Comparison of ENCODE assay signal across 8 cellular contexts in the genomic region with DNA sequence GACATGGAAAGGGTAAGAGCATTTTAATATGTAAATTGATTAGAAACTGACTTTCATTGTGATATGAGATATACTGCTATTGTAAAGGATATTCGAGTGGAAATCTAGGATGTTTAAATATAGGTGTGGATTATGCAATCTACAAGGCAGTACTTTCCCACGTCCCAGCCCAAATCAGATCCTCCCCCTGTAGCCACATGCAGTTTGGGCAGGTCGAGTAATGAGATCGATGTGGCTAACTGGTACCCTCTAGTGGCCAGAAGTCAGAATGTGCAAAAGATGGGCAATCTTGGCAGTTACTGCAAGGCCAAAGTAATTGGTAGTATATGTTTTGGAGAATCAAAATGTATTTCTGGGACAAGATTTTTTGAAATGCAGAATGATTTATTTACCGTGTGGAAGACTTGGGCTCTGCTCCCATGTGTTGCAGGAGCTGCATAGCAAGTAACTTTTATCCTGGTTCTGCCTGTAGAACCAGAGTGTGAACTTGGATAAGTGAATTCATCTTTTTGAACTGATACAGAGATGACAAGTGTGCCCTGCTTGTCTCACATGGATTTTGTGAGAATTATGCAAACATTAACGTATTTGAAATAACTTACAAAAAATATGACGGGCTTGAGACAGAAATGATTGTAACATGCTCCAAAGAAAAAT.
A peak's percentile ranks its signal among the peaks of the same experiment; 100 is the strongest.
DNase-seq lines count a peak whose midpoint lies in the region; ATAC-seq and TF ChIP-seq lines count a peak whose summit lies in the region.

No MANE protein-coding gene starts in this region.

- H3K27me3 Mint-ChIP-seq in activated T-cell treated with anti-CD3 and anti-CD28 coated beads, Interleukin-2, amount 50 U/mL, for 72 hours (ENCODE audit: low read depth) = peaks cover 19% of the 10 kb centered on the region

- H3K27ac Mint-ChIP-seq in activated T-cell treated with anti-CD3 and anti-CD28 coated beads, Interleukin-2, amount 50 U/mL, for 72 hours = no peak overlapping the region

- TF ChIP-seq CTCF in foreskin keratinocyte (conservative IDR thresholded peaks at IDR 0.05) (peak; percentile 89), uterus (IDR thresholded peaks at IDR 0.05) (peak; percentile 57 to 73 (median 68))

- H3K36me3 Mint-ChIP-seq in activated T-cell treated with anti-CD3 and anti-CD28 coated beads, Interleukin-2, amount 50 U/mL, for 72 hours (ENCODE audit: insufficient read depth in 2 of 2) = no peaks in the 10 kb centered on the region

- ATAC-seq in HG03103 (IDR thresholded peaks at IDR 0.05; ENCODE audit: low read depth, unreplicated experiment) (peak; percentile 54), foreskin keratinocyte (peak; percentile 80)
- ATAC-seq in activated T-cell treated with anti-CD3 and anti-CD28 coated beads, Interleukin-2, amount 50 U/mL, for 72 hours (replicated peaks in 1 of 2) = peak; percentile 47 to 58

- H3K27ac ChIP-seq in foreskin keratinocyte = no peak overlapping the region
- H3K27ac ChIP-seq in uterus = no peak overlapping the region

- no peak overlapping the region for H3K4me3 ChIP-seq in uterus

- no peak overlapping the region for H3K4me3 Mint-ChIP-seq in activated T-cell treated with anti-CD3 and anti-CD28 coated beads, Interleukin-2, amount 50 U/mL, for 72 hours

- H3K4me1 ChIP-seq in foreskin keratinocyte (no peaks in the 10 kb centered on the region), uterus (no peaks in the 10 kb centered on the region)

- DNase-seq in activated gamma-delta T cell treated with Interleukin-2 at 50 U/mL for 16 hours = peak; percentile 25
- DNase-seq in activated gamma-delta T cell (lab: John Stamatoyannopoulos, UW) = no peak
- peak; percentile 48 for DNase-seq in NCI-H82 treated with DMSO at 0.1 percent for 48 hours (lab: John Stamatoyannopoulos, UW; ENCODE audit: unreplicated experiment)
- peak; percentile 34 to 51 for DNase-seq in activated T-cell treated with anti-CD3 and anti-CD28 coated beads, Interleukin-2, amount 50 U/mL, for 72 hours
- DNase-seq in foreskin keratinocyte = peak; percentile 43 to 61
- peak; percentile 32 for DNase-seq in non-pigmented ciliary epithelial cell (ENCODE audit: low read depth)
- peak; percentile 32 to 36 for DNase-seq in uterus

- no peaks in the 10 kb centered on the region for H3K9me3 ChIP-seq in uterus

- H3K4me1 Mint-ChIP-seq in activated T-cell treated with anti-CD3 and anti-CD28 coated beads, Interleukin-2, amount 50 U/mL, for 72 hours (ENCODE audit: low read depth) = no peaks in the 10 kb centered on the region

- H3K9me3 Mint-ChIP-seq in activated T-cell treated with anti-CD3 and anti-CD28 coated beads, Interleukin-2, amount 50 U/mL, for 72 hours = no peaks in the 10 kb centered on the region

- H3K36me3 ChIP-seq in uterus = no peaks in the 10 kb centered on the region

- intact Hi-C loops in uterus (cut with DNase I; ENCODE audit: low total_unique reads) = no loop called here

- H3K27me3 ChIP-seq in foreskin keratinocyte = no peaks in the 10 kb centered on the region
- H3K27me3 ChIP-seq in uterus = no peaks in the 10 kb centered on the region

- TF ChIP-seq POLR2A in uterus (IDR thresholded peaks at IDR 0.05) = no peak
